In the genomic region with DNA sequence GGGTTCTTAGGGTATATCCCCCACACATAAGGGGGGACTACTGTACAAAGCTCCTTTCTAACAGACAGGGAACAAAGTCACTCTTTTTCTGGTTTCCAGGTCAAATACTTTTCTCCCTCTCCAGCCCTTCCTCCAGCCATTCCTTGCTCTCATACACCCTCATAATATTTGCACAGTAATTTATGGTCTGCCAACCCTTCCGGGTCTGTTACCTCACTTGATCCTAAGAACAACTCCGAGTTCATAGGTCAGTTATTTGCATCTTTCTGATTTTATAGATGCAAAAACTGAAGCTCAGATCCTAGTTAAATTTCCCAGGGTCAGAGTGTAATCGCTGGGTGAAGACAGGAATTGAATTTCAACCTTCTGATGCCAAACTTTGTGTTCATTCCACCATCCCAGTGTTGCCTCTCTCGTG, we compare ENCODE assay signal across 25 cellular contexts. TPM values are rescaled to one million over a fixed set of nuclear protein-coding genes. Genes with fewer than 3 reads are reported as not detected.
A peak's percentile ranks its signal among the peaks of the same experiment; 100 is the strongest.
DNase-seq lines count a peak whose midpoint lies in the region; ATAC-seq and TF ChIP-seq lines count a peak whose summit lies in the region.
"Had no signal": no experiment of that assay in that cellular context is flagged by ENCODE, and none has a peak within 500 bp of the region (broad histone marks: within the 10 kb centered on the region; RNA-seq: fewer than 3 reads in every experiment).

No MANE protein-coding gene starts in this region.

- POLR2A ChIA-PET in MCF 10A (lab: Yijun Ruan, JAX): interaction anchor here (0.8 to 2.2 kb wide), 4 partner anchors 15 to 37 kb away, joined by 3 to 14 read pairs (median 3); partner anchors contain the start of genes LAPTM4A and WDR35
- POLR2A ChIA-PET in PC-3 (lab: Charles Lee; ENCODE audit: unreplicated experiment): no interaction called here

- no peaks in the 10 kb centered on the region for H3K9me2 ChIP-seq in PC-3 (replicated peaks; ENCODE audit: low read length)

- no peaks in the 10 kb centered on the region for H3K27me3 Mint-ChIP-seq in MCF 10A (ENCODE audit: insufficient read depth, unreplicated experiment)
- H3K27me3 Mint-ChIP-seq: activated CD4-positive, alpha-beta T cell treated with anti-CD3 and anti-CD28 coated beads, Interleukin-2, amount 10 ng/mL, durations not matched to agents 24 days and 14 days; activated naive CD4-positive, alpha-beta T cell treated with anti-CD3 and anti-CD28 coated beads, Interleukin-2, amount 50 U/mL, for 24 hours; brain; T-helper 17 cell had no signal

- H4K20me1 ChIP-seq in mammary epithelial cell (ENCODE audit: insufficient read depth, low read length) (no peaks in the 10 kb centered on the region), PC-3 (ENCODE audit: low read length) (no peaks in the 10 kb centered on the region)

- H3K4me2 ChIP-seq in mammary epithelial cell (ENCODE audit: insufficient read depth, low read depth, low read length) (no peak overlapping the region), PC-3 (ENCODE audit: low read length) (no peak overlapping the region)

- H3K36me3 Mint-ChIP-seq in MCF 10A (ENCODE audit: insufficient read depth, unreplicated experiment): peaks cover 48% of the 10 kb centered on the region

- intact Hi-C loops in MCF 10A (cut with micrococcal nuclease): no loop called here
- intact Hi-C loops in mammary epithelial cell (cut with micrococcal nuclease): no loop called here
- intact Hi-C loops in PC-3 (cut with micrococcal nuclease): no loop called here
- intact Hi-C loops in left lung (cut with DNase I): no loop called here

- no peak overlapping the region for H3K27ac ChIP-seq in mammary epithelial cell (ENCODE audit: insufficient read depth, low read depth, low read length)
- no peak overlapping the region for H3K27ac ChIP-seq in PC-3 (ENCODE audit: low read length)
- no peak overlapping the region for H3K27ac ChIP-seq in left lung
- peak overlapping the region; percentile 35 for H3K27ac ChIP-seq in subcutaneous abdominal adipose tissue (ENCODE audit: low read depth, low read length)
- no peak overlapping the region for H3K27ac ChIP-seq in foreskin keratinocyte
- H3K27ac ChIP-seq: coronary artery had no signal

- no peak overlapping the region for H2AFZ ChIP-seq in mammary epithelial cell (ENCODE audit: low read depth, low read length)
- no peak overlapping the region for H2AFZ ChIP-seq in PC-3 (ENCODE audit: low read length)

- CTCF ChIA-PET in MCF 10A (lab: Yijun Ruan, JAX) (interaction anchor here (0.6 to 5.6 kb wide), 4 partner anchors 12 to 177 kb away, joined by 3 to 55 read pairs (median 4); no protein-coding TSS in a partner anchor), mammary epithelial cell (lab: Charles Lee; ENCODE audit: low non-redundant PET) (no interaction called here), PC-3 (lab: Charles Lee) (interaction anchor here (1.6 kb wide), 1 partner anchor 12 kb away, joined by 4 read pairs; no protein-coding TSS in a partner anchor)

- TF ChIP-seq CTCF in MCF 10A (IDR thresholded peaks at IDR 0.05; ENCODE audit: unreplicated experiment) (no peak), mammary epithelial cell (conservative IDR thresholded peaks at IDR 0.05 in 1 of 2, IDR thresholded peaks at IDR 0.05 in 1 of 2; ENCODE audit: extremely low read depth in 1 of 2, insufficient read depth in 1 of 2, low read depth in 1 of 2, low read length in 2 of 2) (no peak), PC-3 (conservative IDR thresholded peaks at IDR 0.05; ENCODE audit: low read depth, low read length) (no peak), left lung (IDR thresholded peaks at IDR 0.05) (no peak), foreskin keratinocyte (conservative IDR thresholded peaks at IDR 0.05) (no peak), GM13977 (IDR thresholded peaks at IDR 0.05; ENCODE audit: extremely low read depth, insufficient read depth, missing control alignments) (no peak)

- H3K79me2 ChIP-seq in mammary epithelial cell (ENCODE audit: insufficient read depth, low read length) (peaks cover 3% of the 10 kb centered on the region), PC-3 (ENCODE audit: low read length) (no peaks in the 10 kb centered on the region)

- no peaks in the 10 kb centered on the region for H3K4me1 ChIP-seq in mammary epithelial cell (ENCODE audit: insufficient read depth, low read length)
- peaks cover 9% of the 10 kb centered on the region; the same call in 1 of the 2 replicates for H3K4me1 ChIP-seq in PC-3 (ENCODE audit: insufficient read depth, low read length)
- H3K4me1 ChIP-seq in left lung: no peaks in the 10 kb centered on the region
- peaks cover 0 to 9% (median 0%) of the 10 kb centered on the region in 5 donors for H3K4me1 ChIP-seq in subcutaneous abdominal adipose tissue (ENCODE audit: control insufficient read depth in 5 of 5, insufficient read depth in 5 of 5, low read length in 5 of 5)
- H3K4me1 ChIP-seq in foreskin keratinocyte: no peaks in the 10 kb centered on the region

- peaks cover 9% of the 10 kb centered on the region for H3K9me3 Mint-ChIP-seq in MCF 10A (ENCODE audit: unreplicated experiment)

- no peak overlapping the region for H3K4me3 ChIP-seq in mammary epithelial cell (replicated peaks in 1 of 3; ENCODE audit: insufficient read depth in 1 of 3, low read depth in 2 of 3, low read length in 3 of 3)
- no peak overlapping the region for H3K4me3 ChIP-seq in PC-3 (ENCODE audit: low read length)
- no peak overlapping the region for H3K4me3 ChIP-seq in left lung
- H3K4me3 ChIP-seq in subcutaneous abdominal adipose tissue (ENCODE audit: low read depth in 1 of 5, low read length in 5 of 5): no peak overlapping the region
- H3K4me3 ChIP-seq: coronary artery, stomach had no signal

- in situ Hi-C loops in mammary epithelial cell (cut with MboI; ENCODE audit: low sequenced_read_pairs in 2 of 2) (no loop called here), GM13977 (cut with MboI; ENCODE audit: low pct_unique_long_range_greater_than_20kb, low sequenced_read_pairs, unreplicated experiment) (no loop called here)

- H3K4me1 Mint-ChIP-seq in MCF 10A (ENCODE audit: insufficient read depth, unreplicated experiment): peaks cover 8% of the 10 kb centered on the region
- H3K4me1 Mint-ChIP-seq: activated CD4-positive, alpha-beta T cell treated with anti-CD3 and anti-CD28 coated beads, Interleukin-2, amount 10 ng/mL, durations not matched to agents 24 days and 14 days; activated CD8-positive, alpha-beta memory T cell treated with anti-CD3 and anti-CD28 coated beads, Interleukin-2, amount 10 ng/mL, durations not matched to agents 7 days and 5 days; activated naive CD4-positive, alpha-beta T cell treated with anti-CD3 and anti-CD28 coated beads, Interleukin-2, amount 50 U/mL, for 24 hours; brain; T-helper 17 cell had no signal

- H3K27me3 ChIP-seq in mammary epithelial cell (ENCODE audit: insufficient read depth, low read length) (no peaks in the 10 kb centered on the region), PC-3 (ENCODE audit: low read length) (no peaks in the 10 kb centered on the region), left lung (no peaks in the 10 kb centered on the region), subcutaneous abdominal adipose tissue (ENCODE audit: control insufficient read depth in 5 of 5, insufficient read depth in 4 of 5, low read length in 5 of 5) (no peaks in the 10 kb centered on the region), foreskin keratinocyte (no peaks in the 10 kb centered on the region)
- H3K27me3 ChIP-seq: stomach had no signal

- H3K9me3 ChIP-seq in mammary epithelial cell (replicated peaks; ENCODE audit: insufficient read depth, low read length) (no peaks in the 10 kb centered on the region), PC-3 (ENCODE audit: low read length) (no peaks in the 10 kb centered on the region), left lung (no peaks in the 10 kb centered on the region), subcutaneous abdominal adipose tissue (ENCODE audit: control insufficient read depth in 5 of 5, low read length in 5 of 5) (peaks cover 0 to 2% (median 0%) of the 10 kb centered on the region in 5 donors)

- peak overlapping the region; percentile 39 for H3K27ac Mint-ChIP-seq in MCF 10A (ENCODE audit: low read depth, unreplicated experiment)
- H3K27ac Mint-ChIP-seq: activated CD4-positive, alpha-beta T cell treated with anti-CD3 and anti-CD28 coated beads, Interleukin-2, amount 10 ng/mL, durations not matched to agents 24 days and 14 days; activated CD8-positive, alpha-beta memory T cell treated with anti-CD3 and anti-CD28 coated beads, Interleukin-2, amount 10 ng/mL, durations not matched to agents 7 days and 5 days; activated naive CD4-positive, alpha-beta T cell treated with anti-CD3 and anti-CD28 coated beads, Interleukin-2, amount 50 U/mL, for 24 hours; activated T-helper 1 cell treated with anti-CD3 and anti-CD28 coated beads, Interleukin-12 subunit alpha, Interleukin-12 subunit beta, Interleukin-2, Interleukin-4 antibody, amounts not matched to agents 30 ng/mL and 10 ng/mL and 1 ng/mL, durations not matched to agents 14 hours and 24 hours and 36 hours; brain; T-helper 17 cell had no signal

- dilution Hi-C loops in mammary epithelial cell (cut with HindIII; ENCODE audit: low sequenced_read_pairs): no loop called here

- no TSS peak for BruUV-seq in MCF 10A (replicated peaks; lab: Mats Ljungman, UMichigan)
- no TSS peak for BruUV-seq in mammary epithelial cell (replicated peaks; lab: Mats Ljungman, UMichigan)
- BruUV-seq in PC-3 (replicated peaks; lab: Mats Ljungman, UMichigan): no TSS peak

- H3K9ac ChIP-seq in mammary epithelial cell (ENCODE audit: insufficient read depth, low read length): no peak overlapping the region
- H3K9ac ChIP-seq in PC-3 (ENCODE audit: low read length): no peak overlapping the region
- no peak overlapping the region for H3K9ac ChIP-seq in subcutaneous abdominal adipose tissue (ENCODE audit: low read length in 5 of 5)

- 80% methylated on average over 4 of the region's 4 CpGs for WGBS in mammary epithelial cell (ENCODE audit: low coverage, missing lambda C conversion rate)

- H3K36me3 ChIP-seq in mammary epithelial cell (ENCODE audit: insufficient read depth, low read length): peaks cover 9% of the 10 kb centered on the region
- H3K36me3 ChIP-seq in PC-3 (ENCODE audit: low read depth, low read length): peaks cover 21% of the 10 kb centered on the region
- H3K36me3 ChIP-seq in left lung: peaks cover 0 to 50% of the 10 kb centered on the region in 2 donors
- H3K36me3 ChIP-seq in subcutaneous abdominal adipose tissue (ENCODE audit: control insufficient read depth in 5 of 5, insufficient read depth in 5 of 5, low read length in 5 of 5): peaks cover 25 to 44% (median 39%) of the 10 kb centered on the region in 5 donors

- ATAC-seq in PC-3: peak; percentile 22; the same call in 1 of the 2 replicates
- ATAC-seq in left lung: peak; percentile 94
- ATAC-seq in foreskin keratinocyte: no peak
- ATAC-seq: activated CD8-positive, alpha-beta memory T cell treated with anti-CD3 and anti-CD28 coated beads, Interleukin-2, amount 10 ng/mL, durations not matched to agents 7 days and 5 days; HCT116; Panc1; T-helper 17 cell had no signal

- no peaks in the 10 kb centered on the region for H3F3A ChIP-seq in PC-3 (ENCODE audit: low read length, unreplicated experiment)

- DNase-seq in MCF 10A (ENCODE audit: unreplicated experiment) (no peak), mammary epithelial cell (no peak), PC-3 (no peak), left lung (no peak), foreskin keratinocyte (no peak), GM13977 (ENCODE audit: low spot score) (no peak), NCI-H446 treated with DMSO at 0.1 percent for 48 hours (lab: John Stamatoyannopoulos, UW) (no peak)
- DNase-seq: 8988T; activated CD4-positive, alpha-beta T cell treated with anti-CD3 and anti-CD28 coated beads, Interleukin-2, amount 10 ng/mL, durations not matched to agents 24 days and 14 days; activated CD8-positive, alpha-beta memory T cell treated with anti-CD3 and anti-CD28 coated beads, Interleukin-2, amount 10 ng/mL, durations not matched to agents 7 days and 5 days; mesendoderm; MV-4-11; NCI-H1930; NCI-H226; posterior cingulate gyrus; stimulated activated CD4-positive, alpha-beta T cell treated with anti-CD3 and anti-CD28 coated beads, Interleukin-4, amount 100 ng/mL, for 4 hours; stomach; T-helper 17 cell had no signal

- H3K4me3 Mint-ChIP-seq in MCF 10A (ENCODE audit: unreplicated experiment): no peak overlapping the region
- H3K4me3 Mint-ChIP-seq: activated CD4-positive, alpha-beta T cell treated with anti-CD3 and anti-CD28 coated beads, Interleukin-2, amount 10 ng/mL, durations not matched to agents 24 days and 14 days; activated CD8-positive, alpha-beta memory T cell treated with anti-CD3 and anti-CD28 coated beads, Interleukin-2, amount 10 ng/mL, durations not matched to agents 7 days and 5 days; activated naive CD4-positive, alpha-beta T cell treated with anti-CD3 and anti-CD28 coated beads, Interleukin-2, amount 50 U/mL, for 24 hours; activated T-helper 1 cell treated with anti-CD3 and anti-CD28 coated beads, Interleukin-12 subunit alpha, Interleukin-12 subunit beta, Interleukin-2, Interleukin-4 antibody, amounts not matched to agents 30 ng/mL and 10 ng/mL and 1 ng/mL, durations not matched to agents 14 hours and 24 hours and 36 hours; brain; T-helper 17 cell had no signal

RNA-seq across cellular contexts. Expression of gene MATN3, which starts 14.8 kb away (rescaled TPM):
- total RNA-seq in MCF 10A (2022) (0.83 and 0.98 TPM in 2 replicates), mammary epithelial cell (1 to 10 TPM; 4.8 TPM), PC-3 (2014; rRNA removed) (1.1 and 1.6 TPM in 2 replicates), left lung (1 to 10 TPM; 3.7 to 9.1 TPM), foreskin keratinocyte (2.2 and 4.3 TPM in 2 replicates)
- polyA plus RNA-seq in mammary epithelial cell (3.4 TPM), foreskin keratinocyte (1.2 and 3.1 TPM in 2 replicates)
- polyA minus RNA-seq in mammary epithelial cell: not detected
- total RNA-seq: activated CD4-positive, alpha-beta T cell treated with anti-CD3 and anti-CD28 coated beads, Interleukin-2, amount 10 ng/mL, durations not matched to agents 24 days and 14 days; activated CD8-positive, alpha-beta memory T cell treated with anti-CD3 and anti-CD28 coated beads, Interleukin-2, amount 10 ng/mL, durations not matched to agents 7 days and 5 days; activated T-helper 1 cell treated with anti-CD3 and anti-CD28 coated beads, Interleukin-12 subunit alpha, Interleukin-12 subunit beta, Interleukin-2, Interleukin-4 antibody, amounts not matched to agents 30 ng/mL and 10 ng/mL and 1 ng/mL, durations not matched to agents 14 hours and 24 hours and 36 hours; T-helper 17 cell had no signal

RNA-seq across cellular contexts. Expression of gene LAPTM4A, which starts 24.2 kb away (rescaled TPM):
- 145 and 160 TPM in 2 replicates for total RNA-seq in MCF 10A (2022)
- total RNA-seq in mammary epithelial cell: 100 to 1,000 TPM; 160 to 162 TPM
- 223 TPM for polyA plus RNA-seq in mammary epithelial cell
- 181 TPM for polyA minus RNA-seq in mammary epithelial cell
- total RNA-seq in PC-3 (2014; rRNA removed): 54.5 and 62.7 TPM in 2 replicates
- 100 to 1,000 TPM; 220 to 300 TPM for total RNA-seq in left lung
- total RNA-seq in foreskin keratinocyte: 91.4 and 103 TPM in 2 replicates
- polyA plus RNA-seq in foreskin keratinocyte: 127 and 150 TPM in 2 replicates

RNA-seq across cellular contexts. Expression of gene WDR35, which starts 37.4 kb away (rescaled TPM):
- total RNA-seq in MCF 10A (2022) (13.2 and 17.5 TPM in 2 replicates), mammary epithelial cell (10 to 100 TPM in 1 of 2 donors, 1 to 10 TPM in 1; 8.8 to 11.5 TPM), PC-3 (2014; rRNA removed) (6.6 and 8.9 TPM in 2 replicates), left lung (1 to 10 TPM; 8.0 to 8.1 TPM), foreskin keratinocyte (8.8 and 9.0 TPM in 2 replicates)
- polyA plus RNA-seq in mammary epithelial cell (4.1 TPM), foreskin keratinocyte (1.9 and 2.6 TPM in 2 replicates)
- polyA minus RNA-seq in mammary epithelial cell: 6.8 TPM
